In genomic region chr21:46459356-46460112, GRCh38 we compare ENCODE assay signal across 8 cellular contexts. TPM values are rescaled to one million over a fixed set of nuclear protein-coding genes. Genes with fewer than 3 reads are reported as not detected.
A peak's percentile ranks its signal among the peaks of the same experiment; 100 is the strongest.
DNase-seq lines count a peak whose midpoint lies in the region; ATAC-seq and TF ChIP-seq lines count a peak whose summit lies in the region.

No MANE protein-coding gene starts in this region.

- no peaks in the 10 kb centered on the region for H3K27me3 Mint-ChIP-seq in activated naive CD8-positive, alpha-beta T cell treated with anti-CD3 and anti-CD28 coated beads, Interleukin-2, amount 10 ng/mL, durations not matched to agents 7 days and 5 days

- peak; percentile 52 for DNase-seq in Daoy (ENCODE audit: low read depth)
- DNase-seq in NCI-H748 (lab: John Stamatoyannopoulos, UW; ENCODE audit: unreplicated experiment), result peak; percentile 20
- peak; percentile 40 for DNase-seq in activated naive CD8-positive, alpha-beta T cell treated with anti-CD3 and anti-CD28 coated beads, Interleukin-2, amount 10 ng/mL, durations not matched to agents 7 days and 5 days
- peak; percentile 54 for DNase-seq in hepatic stellate cell (ENCODE audit: low spot score)
- DNase-seq in psoas muscle, result peak; percentile 45 to 71
- DNase-seq in activated CD4-positive, CD25-positive, alpha-beta regulatory T cell treated with anti-CD3 and anti-CD28 coated beads, Interleukin-2, amount 50 U/mL, for 72 hours, result no peak

- no peak for TF ChIP-seq CTCF in psoas muscle (IDR thresholded peaks at IDR 0.05)

- no peak for ATAC-seq in activated naive CD8-positive, alpha-beta T cell treated with anti-CD3 and anti-CD28 coated beads, Interleukin-2, amount 10 ng/mL, durations not matched to agents 7 days and 5 days (ENCODE audit: low read depth)
- ATAC-seq in psoas muscle (peak in 1 of 4 donors; percentile 23), HG02981 (IDR thresholded peaks at IDR 0.05; ENCODE audit: unreplicated experiment) (no peak), GM19463 (IDR thresholded peaks at IDR 0.05; ENCODE audit: unreplicated experiment) (no peak)

- peaks cover 44% of the 10 kb centered on the region for H3K4me1 Mint-ChIP-seq in activated naive CD8-positive, alpha-beta T cell treated with anti-CD3 and anti-CD28 coated beads, Interleukin-2, amount 10 ng/mL, durations not matched to agents 7 days and 5 days

- H3K9me3 ChIP-seq in psoas muscle, result no peaks in the 10 kb centered on the region

- peak overlapping the region; percentile 92 for H3K4me3 ChIP-seq in psoas muscle

- POLR2A ChIA-PET in activated naive CD8-positive, alpha-beta T cell treated with anti-CD3 and anti-CD28 coated beads, Interleukin-2, amount 10 ng/mL, durations not matched to agents 7 days and 5 days (lab: Charles Lee), result interaction anchor here (0.6 to 3.2 kb wide), 11 partner anchors 17 to 316 kb away, joined by 3 to 31 read pairs (median 4); partner anchors contain the start of genes PRMT2 and S100B

- peak overlapping the region; percentile 91 for H3K27ac Mint-ChIP-seq in activated naive CD8-positive, alpha-beta T cell treated with anti-CD3 and anti-CD28 coated beads, Interleukin-2, amount 10 ng/mL, durations not matched to agents 7 days and 5 days

- H3K9me3 Mint-ChIP-seq in activated naive CD8-positive, alpha-beta T cell treated with anti-CD3 and anti-CD28 coated beads, Interleukin-2, amount 10 ng/mL, durations not matched to agents 7 days and 5 days, result no peaks in the 10 kb centered on the region

- WGBS in psoas muscle, 3 donors, result 2 to 14% (median 3%) methylated on average over 11 to 41 of the region's 41 CpGs

- peaks cover 47% of the 10 kb centered on the region for H3K4me1 ChIP-seq in psoas muscle

- H3K4me3 Mint-ChIP-seq in activated naive CD8-positive, alpha-beta T cell treated with anti-CD3 and anti-CD28 coated beads, Interleukin-2, amount 10 ng/mL, durations not matched to agents 7 days and 5 days, result peak overlapping the region; percentile 92

- no peaks in the 10 kb centered on the region for H3K27me3 ChIP-seq in psoas muscle (ENCODE audit: insufficient read depth in 3 of 3, low read length in 2 of 3)

- peaks cover 0 to 16% of the 10 kb centered on the region in 2 donors for H3K36me3 ChIP-seq in psoas muscle (ENCODE audit: insufficient read depth in 1 of 2, low read depth in 1 of 2)

- intact Hi-C loops in psoas muscle (cut with DNase I), result no loop called here

- peak overlapping the region; percentile 85 for H3K27ac ChIP-seq in psoas muscle

- H3K36me3 Mint-ChIP-seq in activated naive CD8-positive, alpha-beta T cell treated with anti-CD3 and anti-CD28 coated beads, Interleukin-2, amount 10 ng/mL, durations not matched to agents 7 days and 5 days, result peaks cover 40% of the 10 kb centered on the region

RNA-seq across cellular contexts. Expression of gene DIP2A, which starts 0.8 kb away (rescaled TPM):
- total RNA-seq in Daoy (2014; rRNA removed; shearing (Covaris generic)), result 11.5 and 16.4 TPM in 2 replicates
- 10 to 100 TPM; 78.7 to 78.8 TPM for total RNA-seq in activated naive CD8-positive, alpha-beta T cell treated with anti-CD3 and anti-CD28 coated beads, Interleukin-2, amount 10 ng/mL, durations not matched to agents 7 days and 5 days
- 10 to 100 TPM in 3 of 4 donors, 1 to 10 TPM in 1; 8.9 to 12.2 (median 11.7) TPM for total RNA-seq in psoas muscle
- 10 to 100 TPM in 1 of 3 donors, 1 to 10 TPM in 2; 7.3 to 11.0 (median 9.2) TPM for polyA plus RNA-seq in psoas muscle
